1 cellular context compared by ENCODE assay signal in the genomic region with DNA sequence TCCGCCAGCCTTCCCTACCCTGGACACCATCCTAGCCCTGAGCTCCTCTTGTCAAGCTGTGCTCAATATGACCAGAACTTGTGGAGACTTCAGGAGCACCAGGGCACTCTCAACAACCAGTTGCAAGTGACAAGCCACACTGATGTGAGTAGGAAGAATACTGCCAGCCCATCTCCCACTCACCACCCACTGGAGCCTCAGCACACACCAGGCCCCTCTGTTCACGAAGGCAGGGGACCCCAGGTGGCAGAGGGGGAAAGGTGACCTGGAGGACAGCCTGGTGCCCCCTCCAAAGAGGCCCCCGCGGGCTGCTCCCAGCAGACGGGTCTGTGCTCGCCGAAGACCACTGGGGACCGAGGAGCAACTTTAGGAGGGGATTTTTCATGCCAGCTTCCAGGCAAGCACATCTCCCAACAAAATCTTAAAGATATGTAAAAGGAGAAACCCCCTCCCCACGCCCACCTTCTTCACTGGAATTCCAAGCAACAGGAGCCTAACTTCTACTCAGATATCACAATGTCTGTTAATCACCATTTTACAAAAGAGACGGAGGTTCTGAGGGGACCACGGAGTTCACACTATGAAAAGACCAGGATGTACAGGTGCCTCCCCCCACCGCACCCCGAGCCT.
TF ChIP-seq lines count a peak whose summit lies in the region.

No MANE protein-coding gene starts in this region.

TF ChIP-seq in neural cell, 6 proteins besides CTCF, POLR2A, EP300 and RAD21 (continued from another document):
- TF ChIP-seq, protein P1, sequence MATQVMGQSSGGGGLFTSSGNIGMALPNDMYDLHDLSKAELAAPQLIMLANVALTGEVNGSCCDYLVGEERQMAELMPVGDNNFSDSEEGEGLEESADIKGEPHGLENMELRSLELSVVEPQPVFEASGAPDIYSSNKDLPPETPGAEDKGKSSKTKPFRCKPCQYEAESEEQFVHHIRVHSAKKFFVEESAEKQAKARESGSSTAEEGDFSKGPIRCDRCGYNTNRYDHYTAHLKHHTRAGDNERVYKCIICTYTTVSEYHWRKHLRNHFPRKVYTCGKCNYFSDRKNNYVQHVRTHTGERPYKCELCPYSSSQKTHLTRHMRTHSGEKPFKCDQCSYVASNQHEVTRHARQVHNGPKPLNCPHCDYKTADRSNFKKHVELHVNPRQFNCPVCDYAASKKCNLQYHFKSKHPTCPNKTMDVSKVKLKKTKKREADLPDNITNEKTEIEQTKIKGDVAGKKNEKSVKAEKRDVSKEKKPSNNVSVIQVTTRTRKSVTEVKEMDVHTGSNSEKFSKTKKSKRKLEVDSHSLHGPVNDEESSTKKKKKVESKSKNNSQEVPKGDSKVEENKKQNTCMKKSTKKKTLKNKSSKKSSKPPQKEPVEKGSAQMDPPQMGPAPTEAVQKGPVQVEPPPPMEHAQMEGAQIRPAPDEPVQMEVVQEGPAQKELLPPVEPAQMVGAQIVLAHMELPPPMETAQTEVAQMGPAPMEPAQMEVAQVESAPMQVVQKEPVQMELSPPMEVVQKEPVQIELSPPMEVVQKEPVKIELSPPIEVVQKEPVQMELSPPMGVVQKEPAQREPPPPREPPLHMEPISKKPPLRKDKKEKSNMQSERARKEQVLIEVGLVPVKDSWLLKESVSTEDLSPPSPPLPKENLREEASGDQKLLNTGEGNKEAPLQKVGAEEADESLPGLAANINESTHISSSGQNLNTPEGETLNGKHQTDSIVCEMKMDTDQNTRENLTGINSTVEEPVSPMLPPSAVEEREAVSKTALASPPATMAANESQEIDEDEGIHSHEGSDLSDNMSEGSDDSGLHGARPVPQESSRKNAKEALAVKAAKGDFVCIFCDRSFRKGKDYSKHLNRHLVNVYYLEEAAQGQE (IDR thresholded peaks at IDR 0.05; ENCODE audit: borderline replicate concordance) = no peak
- no peak for TF ChIP-seq MXI1 (conservative IDR thresholded peaks at IDR 0.05; ENCODE audit: poor library complexity, severe bottlenecking)
